ENCODE assay signal across 20 cellular contexts in the genomic region with DNA sequence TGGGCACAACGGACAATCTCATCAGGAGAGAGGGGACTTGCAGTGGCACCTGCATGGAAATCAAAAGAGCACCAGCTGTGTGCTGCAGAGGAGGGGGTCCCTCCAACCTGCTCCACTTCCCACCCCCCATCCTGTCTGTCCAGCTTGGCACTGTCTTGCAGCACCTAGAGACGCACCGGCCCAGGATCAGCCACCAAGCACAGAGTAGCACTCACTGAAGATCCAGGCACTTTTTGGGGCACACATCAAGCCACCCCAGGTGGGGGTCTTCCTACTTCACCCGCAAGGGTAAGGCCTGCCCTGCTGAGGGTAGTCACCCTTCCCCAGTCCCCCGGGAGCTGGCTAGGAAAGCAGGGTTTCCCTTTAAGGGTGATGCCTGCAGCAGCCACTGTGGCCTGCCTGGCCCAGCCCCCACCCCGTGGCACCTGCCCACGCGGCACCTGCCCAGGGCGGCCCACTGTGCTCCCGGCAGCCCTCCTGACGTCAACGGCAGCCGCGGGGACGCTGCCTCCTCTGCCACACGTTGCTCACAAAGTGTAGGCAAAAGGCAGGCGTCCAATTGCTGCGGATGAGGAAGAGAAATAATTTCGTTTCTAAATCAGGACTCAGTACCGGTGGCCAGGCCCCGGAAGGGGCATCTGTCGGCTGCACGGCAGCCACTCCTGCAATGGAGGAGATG.
DNase-seq lines count a peak whose midpoint lies in the region; ATAC-seq and TF ChIP-seq lines count a peak whose summit lies in the region.
"Had no signal": no experiment of that assay in that cellular context is flagged by ENCODE, and none has a peak within 500 bp of the region (broad histone marks: within the 10 kb centered on the region; RNA-seq: fewer than 3 reads in every experiment).

No MANE protein-coding gene starts in this region.

- H2AFZ ChIP-seq in OCI-LY3 (ENCODE audit: low read depth, low read length), result peak overlapping the region; percentile 39

- H3K9me3 Mint-ChIP-seq in activated T-cell treated with anti-CD3 and anti-CD28 coated beads, Interleukin-2, amount 50 U/mL, for 24 hours, result no peaks in the 10 kb centered on the region
- H3K9me3 Mint-ChIP-seq: CD8-positive, alpha-beta memory T cell had no signal

- H3K27me3 Mint-ChIP-seq in activated T-cell treated with anti-CD3 and anti-CD28 coated beads, Interleukin-2, amount 50 U/mL, for 24 hours, result no peaks in the 10 kb centered on the region
- H3K27me3 Mint-ChIP-seq: dendritic cell treated with granulocyte-macrophage colony-stimulating factor and Interleukin-4, amounts not matched to agents 40 ng/mL and 50 ng/mL, for 4 days had no signal

- no peaks in the 10 kb centered on the region for H3K79me2 ChIP-seq in OCI-LY3 (ENCODE audit: low read length)

- TF ChIP-seq CTCF in OCI-LY3 (IDR thresholded peaks at IDR 0.05; ENCODE audit: low read depth, low read length), result no peak

- ATAC-seq in GM19351 (IDR thresholded peaks at IDR 0.05; ENCODE audit: unreplicated experiment), result no peak
- ATAC-seq: heart right ventricle, right cardiac atrium had no signal

- peaks cover 19% of the 10 kb centered on the region for H3K4me1 ChIP-seq in OCI-LY3 (ENCODE audit: low read length)
- H3K4me1 ChIP-seq: heart right ventricle, suprapubic skin had no signal

- no peak overlapping the region for H3K4me3 Mint-ChIP-seq in activated T-cell treated with anti-CD3 and anti-CD28 coated beads, Interleukin-2, amount 50 U/mL, for 24 hours
- H3K4me3 Mint-ChIP-seq: CD8-positive, alpha-beta memory T cell; dendritic cell treated with granulocyte-macrophage colony-stimulating factor and Interleukin-4, amounts not matched to agents 40 ng/mL and 50 ng/mL, for 4 days had no signal

- no peak overlapping the region for H3K27ac ChIP-seq in OCI-LY3 (ENCODE audit: low read length)
- H3K27ac ChIP-seq: brain microvascular endothelial cell, epithelial cell of prostate, heart right ventricle, suprapubic skin had no signal

- peak; percentile 9 for DNase-seq in activated T-cell treated with anti-CD3 and anti-CD28 coated beads, Interleukin-2, amount 50 U/mL, for 24 hours
- no peak for DNase-seq in activated T-cell treated with anti-CD3 and anti-CD28 coated beads, Interleukin-2, amount 50 U/mL, for 1 hour
- DNase-seq in mesenteric fat pad (ENCODE audit: low spot score), result peak; percentile 81
- DNase-seq in effector CD8-positive, alpha-beta T cell (lab: John Stamatoyannopoulos, UW), result no peak
- DNase-seq in iPS-NIHi11 (ENCODE audit: low spot score), result no peak
- DNase-seq: activated effector memory CD4-positive, alpha-beta T cell treated with anti-CD3 and anti-CD28 coated beads, Interleukin-2, amount 50 U/mL, for 16 hours; brain microvascular endothelial cell; CD8-positive, alpha-beta memory T cell; HCEC 1CT; heart right ventricle; NCI-H1092; nucleus accumbens; OCI-M1; right cardiac atrium had no signal

- peak overlapping the region; percentile 13; the same call in 1 of the 2 replicates for H3K9ac ChIP-seq in OCI-LY3 (ENCODE audit: low read length)

- H4K20me1 ChIP-seq in OCI-LY3 (ENCODE audit: insufficient read depth, low read length), result no peaks in the 10 kb centered on the region

- H3K27me3 ChIP-seq in OCI-LY3 (ENCODE audit: low read depth, low read length), result no peaks in the 10 kb centered on the region
- H3K27me3 ChIP-seq: brain microvascular endothelial cell had no signal

- no peaks in the 10 kb centered on the region for H3K4me1 Mint-ChIP-seq in activated T-cell treated with anti-CD3 and anti-CD28 coated beads, Interleukin-2, amount 50 U/mL, for 24 hours (ENCODE audit: low read depth)
- H3K4me1 Mint-ChIP-seq: CD8-positive, alpha-beta memory T cell had no signal

- H3K36me3 Mint-ChIP-seq in activated T-cell treated with anti-CD3 and anti-CD28 coated beads, Interleukin-2, amount 50 U/mL, for 24 hours (ENCODE audit: low read depth), result no peaks in the 10 kb centered on the region
- H3K36me3 Mint-ChIP-seq: CD8-positive, alpha-beta memory T cell had no signal

- peak overlapping the region; percentile 65 for H3K4me2 ChIP-seq in OCI-LY3 (ENCODE audit: low read length)

- H3K27ac Mint-ChIP-seq in activated T-cell treated with anti-CD3 and anti-CD28 coated beads, Interleukin-2, amount 50 U/mL, for 24 hours, result no peak overlapping the region
- H3K27ac Mint-ChIP-seq: CD8-positive, alpha-beta memory T cell; dendritic cell treated with granulocyte-macrophage colony-stimulating factor and Interleukin-4, amounts not matched to agents 40 ng/mL and 50 ng/mL, for 4 days had no signal

- H3K9me3 ChIP-seq in OCI-LY3 (ENCODE audit: insufficient read depth, low read length), result no peaks in the 10 kb centered on the region
- H3K9me3 ChIP-seq: heart right ventricle, suprapubic skin had no signal

- no peaks in the 10 kb centered on the region for H3K36me3 ChIP-seq in OCI-LY3 (replicated peaks; ENCODE audit: low read depth, low read length)
- H3K36me3 ChIP-seq: brain microvascular endothelial cell, heart right ventricle, suprapubic skin had no signal

- peak overlapping the region; percentile 61 for H3K4me3 ChIP-seq in OCI-LY3 (ENCODE audit: low read length)
- H3K4me3 ChIP-seq: heart right ventricle, lung, suprapubic skin had no signal

Comparison
In these comparisons a context has a peak if more than half of its experiments do, and no peak if none do; other contexts are left out.
1. DNase-seq: peak in activated T-cell treated with anti-CD3 and anti-CD28 coated beads, Interleukin-2, amount 50 U/mL, for 24 hours (single experiment) and mesenteric fat pad (single experiment); none in activated T-cell treated with anti-CD3 and anti-CD28 coated beads, Interleukin-2, amount 50 U/mL, for 1 hour (single experiment), effector CD8-positive, alpha-beta T cell (single experiment) and iPS-NIHi11 (single experiment).